10 cellular contexts compared by ENCODE assay signal in genomic region chr20:38173237-38174156, GRCh38. TPM values are rescaled to one million over a fixed set of nuclear protein-coding genes. Genes with fewer than 3 reads are reported as not detected.
A peak's percentile ranks its signal among the peaks of the same experiment; 100 is the strongest.
DNase-seq lines count a peak whose midpoint lies in the region; ATAC-seq and TF ChIP-seq lines count a peak whose summit lies in the region.
"Had no signal": no experiment of that assay in that cellular context is flagged by ENCODE, and none has a peak within 500 bp of the region (broad histone marks: within the 10 kb centered on the region; RNA-seq: fewer than 3 reads in every experiment).

No MANE protein-coding gene starts in this region.

- TF ChIP-seq RAD21 in Ishikawa (IDR thresholded peaks at IDR 0.05; ENCODE audit: low read depth), result peak; percentile 35

- no peaks in the 10 kb centered on the region for H3K36me3 Mint-ChIP-seq in chondrocyte (ENCODE audit: low read depth)
- no peaks in the 10 kb centered on the region for H3K36me3 Mint-ChIP-seq in activated CD4-positive, alpha-beta T cell treated with anti-CD3 and anti-CD28 coated beads, Interleukin-2, amount 10 ng/mL, durations not matched to agents 24 days and 14 days (ENCODE audit: low read depth)
- no peaks in the 10 kb centered on the region for H3K36me3 Mint-ChIP-seq in activated CD4-positive, alpha-beta T cell treated with anti-CD3 and anti-CD28 coated beads for 36 hours (ENCODE audit: low read depth)

- peak; percentile 79 for DNase-seq in AG09319 (ENCODE audit: extremely low read depth, low read depth)
- DNase-seq in chondrocyte (ENCODE audit: low spot score), result no peak
- DNase-seq in lung microvascular endothelial cell (ENCODE audit: low read depth in 2 of 2), result peak; percentile 79 to 86
- DNase-seq in NCI-H2227 treated with DMSO at 0.1 percent for 48 hours (lab: John Stamatoyannopoulos, UW), result no peak
- DNase-seq in activated CD4-positive, alpha-beta T cell treated with anti-CD3 and anti-CD28 coated beads, Interleukin-2, amount 10 ng/mL, durations not matched to agents 24 days and 14 days, result no peak
- no peak for DNase-seq in activated CD4-positive, alpha-beta T cell treated with anti-CD3 and anti-CD28 coated beads for 36 hours
- DNase-seq: activated CD8-positive, alpha-beta memory T cell treated with anti-CD3 and anti-CD28 coated beads for 24 hours; NCI-H2029 treated with DMSO at 0.1 percent for 48 hours had no signal

- TF ChIP-seq EP300 in Ishikawa (IDR thresholded peaks at IDR 0.05; ENCODE audit: borderline replicate concordance), result peak; percentile 60; the same call in 1 of the 2 replicates

- no peaks in the 10 kb centered on the region for H3K9me3 Mint-ChIP-seq in chondrocyte (ENCODE audit: low read depth)
- no peaks in the 10 kb centered on the region for H3K9me3 Mint-ChIP-seq in activated CD4-positive, alpha-beta T cell treated with anti-CD3 and anti-CD28 coated beads, Interleukin-2, amount 10 ng/mL, durations not matched to agents 24 days and 14 days
- no peaks in the 10 kb centered on the region for H3K9me3 Mint-ChIP-seq in activated CD4-positive, alpha-beta T cell treated with anti-CD3 and anti-CD28 coated beads for 36 hours (ENCODE audit: low read depth)

- peak overlapping the region; percentile 85 for H3K27ac Mint-ChIP-seq in chondrocyte (ENCODE audit: unreplicated experiment)
- no peak overlapping the region for H3K27ac Mint-ChIP-seq in activated CD4-positive, alpha-beta T cell treated with anti-CD3 and anti-CD28 coated beads, Interleukin-2, amount 10 ng/mL, durations not matched to agents 24 days and 14 days
- H3K27ac Mint-ChIP-seq in activated CD4-positive, alpha-beta T cell treated with anti-CD3 and anti-CD28 coated beads for 36 hours, result no peak overlapping the region

- H3K27me3 Mint-ChIP-seq in chondrocyte (ENCODE audit: low read depth), result no peaks in the 10 kb centered on the region
- peaks cover 10% of the 10 kb centered on the region for H3K27me3 Mint-ChIP-seq in activated CD4-positive, alpha-beta T cell treated with anti-CD3 and anti-CD28 coated beads, Interleukin-2, amount 10 ng/mL, durations not matched to agents 24 days and 14 days
- peaks cover 11% of the 10 kb centered on the region for H3K27me3 Mint-ChIP-seq in activated CD4-positive, alpha-beta T cell treated with anti-CD3 and anti-CD28 coated beads for 36 hours

- no peak overlapping the region for H3K4me3 Mint-ChIP-seq in chondrocyte (ENCODE audit: unreplicated experiment)
- no peak overlapping the region for H3K4me3 Mint-ChIP-seq in activated CD4-positive, alpha-beta T cell treated with anti-CD3 and anti-CD28 coated beads, Interleukin-2, amount 10 ng/mL, durations not matched to agents 24 days and 14 days
- no peak overlapping the region for H3K4me3 Mint-ChIP-seq in activated CD4-positive, alpha-beta T cell treated with anti-CD3 and anti-CD28 coated beads for 36 hours

- TF ChIP-seq CTCF in AG09319 (IDR thresholded peaks at IDR 0.05; ENCODE audit: low read depth, low read length) (no peak; the same call in none of the 2 replicates), chondrocyte (IDR thresholded peaks at IDR 0.05) (peak; percentile 60)

- peaks cover 48% of the 10 kb centered on the region for H3K4me1 Mint-ChIP-seq in chondrocyte (ENCODE audit: low read depth)
- peaks cover 13% of the 10 kb centered on the region for H3K4me1 Mint-ChIP-seq in activated CD4-positive, alpha-beta T cell treated with anti-CD3 and anti-CD28 coated beads, Interleukin-2, amount 10 ng/mL, durations not matched to agents 24 days and 14 days
- H3K4me1 Mint-ChIP-seq in activated CD4-positive, alpha-beta T cell treated with anti-CD3 and anti-CD28 coated beads for 36 hours, result peaks cover 3% of the 10 kb centered on the region

- no peak for ATAC-seq in HG02885 (IDR thresholded peaks at IDR 0.05; ENCODE audit: poor library complexity, unreplicated experiment)
- ATAC-seq in activated CD4-positive, alpha-beta T cell treated with anti-CD3 and anti-CD28 coated beads for 36 hours, result no peak

- POLR2A ChIA-PET in activated CD4-positive, alpha-beta T cell treated with anti-CD3 and anti-CD28 coated beads for 36 hours (lab: Charles Lee), result no interaction called here

- CTCF ChIA-PET in activated CD4-positive, alpha-beta T cell treated with anti-CD3 and anti-CD28 coated beads for 36 hours (lab: Charles Lee), result interaction anchor here (0.6 kb wide), 1 partner anchor 631 kb away, joined by 3 read pairs; no protein-coding TSS in a partner anchor

- intact Hi-C loops in activated CD4-positive, alpha-beta T cell treated with anti-CD3 and anti-CD28 coated beads, Interleukin-2, amount 10 ng/mL, durations not matched to agents 24 days and 14 days (cut with micrococcal nuclease), result no loop called here
- intact Hi-C loops in activated CD4-positive, alpha-beta T cell treated with anti-CD3 and anti-CD28 coated beads for 36 hours (cut with DNase I, micrococcal nuclease), result no loop called here

TF ChIP-seq in Ishikawa, 13 proteins besides CTCF, POLR2A, EP300 and RAD21:
- TF ChIP-seq TCF12 (IDR thresholded peaks at IDR 0.05; ENCODE audit: low read depth), result peak; percentile 51; the same call in 1 of the 2 replicates
- TF ChIP-seq, protein P1, sequence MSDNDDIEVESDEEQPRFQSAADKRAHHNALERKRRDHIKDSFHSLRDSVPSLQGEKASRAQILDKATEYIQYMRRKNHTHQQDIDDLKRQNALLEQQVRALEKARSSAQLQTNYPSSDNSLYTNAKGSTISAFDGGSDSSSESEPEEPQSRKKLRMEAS (IDR thresholded peaks at IDR 0.05), result peak; percentile 95
- TF ChIP-seq CEBPB (IDR thresholded peaks at IDR 0.05), result no peak
- TF ChIP-seq NFIC (IDR thresholded peaks at IDR 0.05), result no peak; the same call in 1 of the 2 replicates
TF ChIP-seq in Ishikawa: peak in this region for 2.

RNA-seq across cellular contexts. Expression of gene TGM2, which starts 8.4 kb away (rescaled TPM):
- total RNA-seq in chondrocyte (7.1 to 22.3 TPM (median 17.7 TPM) in 3 replicates), lung microvascular endothelial cell (273 and 343 TPM in 2 replicates)
- 0.05 TPM in 1 of 2 replicates, not detected in the other for total RNA-seq in activated CD4-positive, alpha-beta T cell treated with anti-CD3 and anti-CD28 coated beads, Interleukin-2, amount 10 ng/mL, durations not matched to agents 24 days and 14 days
- total RNA-seq in activated CD4-positive, alpha-beta T cell treated with anti-CD3 and anti-CD28 coated beads for 36 hours, result under 1 TPM; 0.04 to 0.09 TPM

Comparison
In these comparisons a context has a peak if more than half of its experiments do, and no peak if none do; other contexts are left out.
1. DNase-seq: peak in AG09319 (single experiment) and lung microvascular endothelial cell (2 of 2); none in chondrocyte (single experiment), NCI-H2227 treated with DMSO at 0.1 percent for 48 hours (single experiment), activated CD4-positive, alpha-beta T cell treated with anti-CD3 and anti-CD28 coated beads, Interleukin-2, amount 10 ng/mL, durations not matched to agents 24 days and 14 days (single experiment) and activated CD4-positive, alpha-beta T cell treated with anti-CD3 and anti-CD28 coated beads for 36 hours (single experiment).